ENCODE assay signal across 8 cellular contexts in genomic region chr11:59144096-59144495, GRCh38. TPM values are rescaled to one million over a fixed set of nuclear protein-coding genes. Genes with fewer than 3 reads are reported as not detected.
DNase-seq lines count a peak whose midpoint lies in the region; ATAC-seq and TF ChIP-seq lines count a peak whose summit lies in the region.

No MANE protein-coding gene starts in this region.

- no peaks in the 10 kb centered on the region for H3K27me3 Mint-ChIP-seq in activated naive CD4-positive, alpha-beta T cell treated with anti-CD3 and anti-CD28 coated beads, Interleukin-2, amount 50 U/mL, for 24 hours

- intact Hi-C loops in right lobe of liver (cut with DNase I), result no loop called here

- H3K4me1 Mint-ChIP-seq in activated naive CD4-positive, alpha-beta T cell treated with anti-CD3 and anti-CD28 coated beads, Interleukin-2, amount 50 U/mL, for 24 hours, result peaks cover 48% of the 10 kb centered on the region

- H3K27ac Mint-ChIP-seq in activated naive CD4-positive, alpha-beta T cell treated with anti-CD3 and anti-CD28 coated beads, Interleukin-2, amount 50 U/mL, for 24 hours, result peak overlapping the region; percentile 92

- TF ChIP-seq CTCF in right lobe of liver (IDR thresholded peaks at IDR 0.05) (no peak), upper lobe of left lung (IDR thresholded peaks at IDR 0.05) (no peak)

- peak overlapping the region; percentile 96 for H3K4me3 Mint-ChIP-seq in activated naive CD4-positive, alpha-beta T cell treated with anti-CD3 and anti-CD28 coated beads, Interleukin-2, amount 50 U/mL, for 24 hours

- WGBS in adipose tissue, 3 donors, result 81 to 92% (median 84%) methylated on average over 1 of the region's 1 CpG
- WGBS in right lobe of liver (ENCODE audit: insufficient coverage, low coverage, low lambda C conversion rate, missing lambda C conversion rate), result 69% methylated on average over 1 of the region's 1 CpG
- 73 to 86% methylated on average over 1 of the region's 1 CpG for WGBS in upper lobe of left lung, 2 donors

- no peak for TF ChIP-seq EP300 in upper lobe of left lung (IDR thresholded peaks at IDR 0.05)

- no peak for DNase-seq in activated naive CD4-positive, alpha-beta T cell (lab: John Stamatoyannopoulos, UW)
- DNase-seq in right lobe of liver (no peak), upper lobe of left lung (no peak), islet precursor cell (no peak), Kasumi-1 (lab: John Stamatoyannopoulos, UW) (no peak)

- TF ChIP-seq POLR2A in right lobe of liver (IDR thresholded peaks at IDR 0.05), result no peak
- TF ChIP-seq POLR2A in upper lobe of left lung (IDR thresholded peaks at IDR 0.05), result no peak
- TF ChIP-seq POLR2A in GM18505 (IDR thresholded peaks at IDR 0.05; ENCODE audit: borderline replicate concordance, extremely low read depth, insufficient read depth, insufficient read length), result no peak

- H3K4me3 ChIP-seq in right lobe of liver (peak overlapping the region; percentile 35 to 60 (median 53)), upper lobe of left lung (peak overlapping the region in 3 of 4 donors; percentile 54 to 79 (median 59))

- no peaks in the 10 kb centered on the region for H3K9me3 Mint-ChIP-seq in activated naive CD4-positive, alpha-beta T cell treated with anti-CD3 and anti-CD28 coated beads, Interleukin-2, amount 50 U/mL, for 24 hours

- H3K27ac ChIP-seq in adipose tissue (ENCODE audit: low read depth, low read length), result peak overlapping the region; percentile 6
- H3K27ac ChIP-seq in right lobe of liver, result peak overlapping the region; percentile 88 to 99 (median 97)
- H3K27ac ChIP-seq in upper lobe of left lung, result peak overlapping the region; percentile 94 to 97 (median 97)

- ATAC-seq in right lobe of liver, result no peak
- no peak for ATAC-seq in upper lobe of left lung (ENCODE audit: low FRiP score in 2 of 2)
- no peak for ATAC-seq in GM18505 (IDR thresholded peaks at IDR 0.05; ENCODE audit: unreplicated experiment)

- H3K36me3 Mint-ChIP-seq in activated naive CD4-positive, alpha-beta T cell treated with anti-CD3 and anti-CD28 coated beads, Interleukin-2, amount 50 U/mL, for 24 hours, result peaks cover 2% of the 10 kb centered on the region

- H3K27me3 ChIP-seq in right lobe of liver (no peaks in the 10 kb centered on the region), upper lobe of left lung (no peaks in the 10 kb centered on the region)

- H3K4me1 ChIP-seq in right lobe of liver, result peaks cover 0 to 25% (median 9%) of the 10 kb centered on the region in 4 donors
- H3K4me1 ChIP-seq in upper lobe of left lung, result peaks cover 19 to 40% (median 28%) of the 10 kb centered on the region in 4 donors

- H3K36me3 ChIP-seq in right lobe of liver (peaks cover 0 to 1% (median 0%) of the 10 kb centered on the region in 4 donors), upper lobe of left lung (peaks cover 0 to 13% (median 2%) of the 10 kb centered on the region in 4 donors)

- H3K9me3 ChIP-seq in right lobe of liver, result no peaks in the 10 kb centered on the region
- no peaks in the 10 kb centered on the region for H3K9me3 ChIP-seq in upper lobe of left lung

RNA-seq across cellular contexts. Expression of gene FAM111A, which starts 1.4 kb away (rescaled TPM):
- polyA plus RNA-seq in adipose tissue, result 10 to 100 TPM in 2 of 3 donors, 1 to 10 TPM in 1; 5.6 to 19.2 (median 13.7) TPM
- total RNA-seq in right lobe of liver (10 to 100 TPM; 10.8 to 19.5 (median 16.6) TPM), upper lobe of left lung (10 to 100 TPM; 29.9 to 78.6 (median 53.8) TPM)

RNA-seq across cellular contexts. Expression of gene DTX4, which starts 27.8 kb away (rescaled TPM):
- polyA plus RNA-seq in adipose tissue, result 10 to 100 TPM in 1 of 3 donors, 1 to 10 TPM in 2; 5.2 to 41.4 (median 7.0) TPM
- total RNA-seq in right lobe of liver (10 to 100 TPM; 10.8 to 49.1 (median 22.6) TPM), upper lobe of left lung (10 to 100 TPM; 33.4 to 58.7 (median 48.5) TPM)

RNA-seq across cellular contexts. Expression of gene FAM111B, which starts 37.1 kb away (rescaled TPM):
- polyA plus RNA-seq in adipose tissue, result under 1 TPM in 2 of 3 donors, not detected in 1; 0.05 to 0.15 TPM
- total RNA-seq in right lobe of liver (1 to 10 TPM in 4 of 6 experiments, under 1 TPM in 2; 0.15 to 9.6 (median 1.1) TPM), upper lobe of left lung (1 to 10 TPM in 4 of 6 donors, under 1 TPM in 1, not detected in 1; 0.92 to 5.0 (median 2.4) TPM)

RNA-seq across cellular contexts. Expression of gene GLYATL1B, which starts 58.0 kb away (rescaled TPM):
- polyA plus RNA-seq in adipose tissue, result not detected
- total RNA-seq in right lobe of liver (1 to 10 TPM in 1 of 6 experiments, not detected in 5; 2.6 TPM), upper lobe of left lung (not detected)

Comparison
In these comparisons a context has a peak if more than half of its experiments do, and no peak if none do; other contexts are left out.
1. H3K27ac ChIP-seq: peak in every context shown above with its lines; median percentile 97 in right lobe of liver; 97 in upper lobe of left lung; 6 in adipose tissue.